ENCODE assay signal across 20 cellular contexts in the genomic region with DNA sequence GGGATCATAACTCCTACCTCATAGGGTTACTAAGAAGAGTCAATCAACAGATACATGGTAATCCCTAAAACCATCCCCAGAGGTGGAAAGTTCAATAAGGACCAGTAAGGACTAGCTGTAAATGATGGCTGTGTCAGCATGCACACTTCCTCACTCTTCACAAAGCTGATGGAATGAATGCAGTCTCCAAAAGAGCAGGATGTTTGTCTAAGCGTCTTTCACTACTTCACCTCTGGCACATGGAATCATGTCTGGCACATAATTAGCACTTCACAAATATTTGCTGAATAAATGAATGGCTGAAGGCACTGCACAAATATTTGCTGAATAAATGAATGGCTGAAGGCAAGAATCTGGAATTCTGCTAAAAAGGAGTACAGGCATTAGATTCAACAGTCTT.
DNase-seq lines count a peak whose midpoint lies in the region; ATAC-seq and TF ChIP-seq lines count a peak whose summit lies in the region.
"Had no signal": no experiment of that assay in that cellular context is flagged by ENCODE, and none has a peak within 500 bp of the region (broad histone marks: within the 10 kb centered on the region; RNA-seq: fewer than 3 reads in every experiment).

No MANE protein-coding gene starts in this region.

- DNase-seq in activated naive CD4-positive, alpha-beta T cell treated with anti-CD3 and anti-CD28 coated beads, Interleukin-2, amount 10 ng/mL, durations not matched to agents 7 days and 5 days: no peak
- no peak for DNase-seq in activated naive CD4-positive, alpha-beta T cell treated with Interleukin-2 at 50 U/mL for 16 hours
- DNase-seq in NCI-H2029 (lab: John Stamatoyannopoulos, UW) (peak; percentile 57), fibroblast of lung (ENCODE audit: low read depth in 2 of 2) (no peak), type B pancreatic cell (ENCODE audit: extremely low spot score, unreplicated experiment) (no peak), LoVo (ENCODE audit: low spot score) (no peak)
- DNase-seq: activated CD4-positive, CD25-positive, alpha-beta regulatory T cell; erythroblast; gastrocnemius medialis; HFFc6; midbrain; NCI-H187 treated with DMSO at 0.1 percent for 48 hours; NCI-H510A treated with DMSO at 0.1 percent for 48 hours; PC-9 had no signal

- ATAC-seq in GM21423 (IDR thresholded peaks at IDR 0.05; ENCODE audit: unreplicated experiment) (no peak), HG03378 (IDR thresholded peaks at IDR 0.05; ENCODE audit: unreplicated experiment) (no peak)
- ATAC-seq: gastrocnemius medialis, K562 had no signal

- H3K79me2 ChIP-seq in fibroblast of lung (ENCODE audit: control insufficient read depth, insufficient read depth, low read length): no peaks in the 10 kb centered on the region

- H3K4me1 ChIP-seq in fibroblast of lung (ENCODE audit: control insufficient read depth, extremely low read depth, insufficient read depth, low read length): peaks cover 21% of the 10 kb centered on the region
- H3K4me1 ChIP-seq: gastrocnemius medialis had no signal

- TF ChIP-seq CTCF in fibroblast of lung (conservative IDR thresholded peaks at IDR 0.05 in 1 of 2, IDR thresholded peaks at IDR 0.05 in 1 of 2; ENCODE audit: low read depth in 1 of 2, low read length in 2 of 2): no peak
- no peak for TF ChIP-seq CTCF in type B pancreatic cell (conservative IDR thresholded peaks at IDR 0.05)

- no peak overlapping the region for H2AFZ ChIP-seq in fibroblast of lung (ENCODE audit: low read length)
- H2AFZ ChIP-seq: PC-9 had no signal

- no peak overlapping the region for H3K4me3 Mint-ChIP-seq in activated naive CD4-positive, alpha-beta T cell treated with anti-CD3 and anti-CD28 coated beads, Interleukin-2, amount 10 ng/mL, durations not matched to agents 7 days and 5 days
- H3K4me3 Mint-ChIP-seq in type B pancreatic cell: no peak overlapping the region
- H3K4me3 Mint-ChIP-seq: central memory CD8-positive, alpha-beta T cell; HFFc6; neural crest cell had no signal

- H3K36me3 ChIP-seq in fibroblast of lung (ENCODE audit: control insufficient read depth, insufficient read depth, low read length): no peaks in the 10 kb centered on the region
- H3K36me3 ChIP-seq: gastrocnemius medialis had no signal

- peak overlapping the region; percentile 36 for H3K27ac ChIP-seq in fibroblast of lung (ENCODE audit: insufficient read depth, low read length)
- H3K27ac ChIP-seq: gastrocnemius medialis, PC-9 had no signal

- peak overlapping the region; percentile 11 for H3K4me2 ChIP-seq in fibroblast of lung (ENCODE audit: extremely low read depth, insufficient read depth, low read length)
- H3K4me2 ChIP-seq: PC-9 had no signal

- no peaks in the 10 kb centered on the region for H3K36me3 Mint-ChIP-seq in activated naive CD4-positive, alpha-beta T cell treated with anti-CD3 and anti-CD28 coated beads, Interleukin-2, amount 10 ng/mL, durations not matched to agents 7 days and 5 days
- no peaks in the 10 kb centered on the region for H3K36me3 Mint-ChIP-seq in type B pancreatic cell

- H3K27me3 ChIP-seq in fibroblast of lung (ENCODE audit: control insufficient read depth, insufficient read depth, low read length): no peaks in the 10 kb centered on the region
- H3K27me3 ChIP-seq: gastrocnemius medialis had no signal

- no peaks in the 10 kb centered on the region for H3K9me3 Mint-ChIP-seq in activated naive CD4-positive, alpha-beta T cell treated with anti-CD3 and anti-CD28 coated beads, Interleukin-2, amount 10 ng/mL, durations not matched to agents 7 days and 5 days
- no peaks in the 10 kb centered on the region for H3K9me3 Mint-ChIP-seq in type B pancreatic cell
- H3K9me3 Mint-ChIP-seq: CD8-positive, alpha-beta memory T cell; central memory CD8-positive, alpha-beta T cell; HFFc6; neural crest cell had no signal

- no peak overlapping the region for H3K9ac ChIP-seq in fibroblast of lung (ENCODE audit: insufficient read depth, low read length)

- CTCF ChIA-PET in activated naive CD4-positive, alpha-beta T cell treated with anti-CD3 and anti-CD28 coated beads, Interleukin-2, amount 10 ng/mL, durations not matched to agents 7 days and 5 days (lab: Charles Lee): interaction anchor here (0.7 kb wide), 1 partner anchor 13 kb away, joined by 3 read pairs; no protein-coding TSS in a partner anchor

- no peaks in the 10 kb centered on the region for H3K9me3 ChIP-seq in fibroblast of lung (ENCODE audit: control insufficient read depth, insufficient read depth, low read depth, low read length)
- H3K9me3 ChIP-seq: gastrocnemius medialis had no signal

- H3K27me3 Mint-ChIP-seq in activated naive CD4-positive, alpha-beta T cell treated with anti-CD3 and anti-CD28 coated beads, Interleukin-2, amount 10 ng/mL, durations not matched to agents 7 days and 5 days: no peaks in the 10 kb centered on the region
- no peaks in the 10 kb centered on the region for H3K27me3 Mint-ChIP-seq in type B pancreatic cell
- H3K27me3 Mint-ChIP-seq: CD8-positive, alpha-beta memory T cell; central memory CD8-positive, alpha-beta T cell had no signal

- peaks cover 38% of the 10 kb centered on the region for H3K4me1 Mint-ChIP-seq in activated naive CD4-positive, alpha-beta T cell treated with anti-CD3 and anti-CD28 coated beads, Interleukin-2, amount 10 ng/mL, durations not matched to agents 7 days and 5 days
- peaks cover 32% of the 10 kb centered on the region for H3K4me1 Mint-ChIP-seq in type B pancreatic cell (ENCODE audit: unreplicated experiment)

- H3K27ac Mint-ChIP-seq in activated naive CD4-positive, alpha-beta T cell treated with anti-CD3 and anti-CD28 coated beads, Interleukin-2, amount 10 ng/mL, durations not matched to agents 7 days and 5 days: peak overlapping the region; percentile 79
- peak overlapping the region; percentile 85 for H3K27ac Mint-ChIP-seq in type B pancreatic cell
- H3K27ac Mint-ChIP-seq: HFFc6 had no signal

- H4K20me1 ChIP-seq in fibroblast of lung (ENCODE audit: control insufficient read depth, extremely low read depth, insufficient read depth, low read length): no peaks in the 10 kb centered on the region

- no peak overlapping the region for H3K4me3 ChIP-seq in fibroblast of lung (replicated peaks in 1 of 4; ENCODE audit: control extremely low read depth in 1 of 4, insufficient read depth in 1 of 4, low read depth in 3 of 4, low read length in 4 of 4)
- H3K4me3 ChIP-seq: gastrocnemius medialis, K562, PC-9 had no signal
